Comparison of ENCODE assay signal across 10 cellular contexts in the genomic region with DNA sequence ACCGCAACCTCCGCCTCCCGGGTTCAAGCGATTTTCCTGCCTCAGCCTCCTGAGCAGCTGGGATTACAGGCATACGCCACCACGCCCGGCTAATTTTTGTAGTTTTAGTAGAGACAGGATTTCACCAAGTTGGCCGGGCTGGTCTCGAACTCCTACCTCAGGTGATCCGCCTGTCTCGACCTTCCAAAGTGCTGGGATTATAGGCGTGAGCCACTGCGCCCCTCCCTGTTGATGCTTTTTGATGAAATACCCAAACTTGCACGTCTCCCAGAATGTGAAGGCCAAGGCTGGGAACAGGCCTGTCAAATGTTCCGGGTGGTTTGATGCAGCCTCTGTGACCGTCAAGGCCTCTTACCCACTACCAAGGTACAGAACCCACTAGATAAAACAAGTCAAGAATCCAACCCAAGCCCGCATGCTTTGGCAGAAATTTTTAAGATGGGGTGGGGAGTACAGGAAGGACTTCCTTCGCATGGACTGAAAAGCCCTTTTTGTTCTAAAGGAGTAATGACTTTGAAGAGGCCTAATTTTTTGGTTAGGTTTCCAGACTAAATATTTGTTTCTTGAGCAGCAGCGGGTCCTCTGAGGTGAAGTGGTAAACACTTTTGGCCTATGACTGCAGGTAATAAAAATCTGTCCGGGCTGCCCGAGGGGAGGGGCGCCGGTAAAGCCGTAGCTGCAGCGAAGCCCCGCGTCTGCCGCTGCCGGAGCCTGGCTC. TPM values are rescaled to one million over a fixed set of nuclear protein-coding genes. Genes with fewer than 3 reads are reported as not detected.
A peak's percentile ranks its signal among the peaks of the same experiment; 100 is the strongest.
DNase-seq lines count a peak whose midpoint lies in the region; ATAC-seq, FAIRE-seq and TF ChIP-seq lines count a peak whose summit lies in the region.
"Had no signal": no experiment of that assay in that cellular context is flagged by ENCODE, and none has a peak within 500 bp of the region (broad histone marks: within the 10 kb centered on the region; RNA-seq: fewer than 3 reads in every experiment).

No MANE protein-coding gene starts in this region.

- H3K4me1 ChIP-seq in A549 (peaks cover 7% of the 10 kb centered on the region; the same call in 1 of the 3 replicates), HUES64 (ENCODE audit: insufficient read depth, low read length) (peaks cover 6% of the 10 kb centered on the region; the same call in 1 of the 2 replicates)

- ATAC-seq in A549 (no peak), GM19463 (IDR thresholded peaks at IDR 0.05; ENCODE audit: unreplicated experiment) (no peak)

- H3K4me3 ChIP-seq in A549 (peak overlapping the region; percentile 22; the same call in 1 of the 3 replicates), HUES64 (ENCODE audit: low read length) (peak overlapping the region; percentile 38), iPS-18c (ENCODE audit: insufficient read depth, low read depth, low read length) (peak overlapping the region; percentile 26; the same call in 1 of the 2 replicates)

- H3K9ac ChIP-seq in HUES64 (ENCODE audit: low read depth, low read length), result no peak overlapping the region

- no peak for TF ChIP-seq CTCF in A549 (IDR thresholded peaks at IDR 0.05)

- WGBS in A549 (ENCODE audit: missing lambda C conversion rate), result 76% methylated on average over 27 of the region's 29 CpGs
- 17% methylated on average over 29 of the region's 29 CpGs for WGBS in HUES64

- POLR2A ChIA-PET in A549 (lab: Yijun Ruan, JAX), result no interaction called here

- peaks cover 100% of the 10 kb centered on the region for H3K27me3 ChIP-seq in HUES64 (ENCODE audit: insufficient read depth, low read length)

- peak overlapping the region; percentile 77 for H3K4me2 ChIP-seq in A549

- H3K9me3 ChIP-seq in A549 (no peaks in the 10 kb centered on the region), HUES64 (ENCODE audit: insufficient read depth, low read depth, low read length) (no peaks in the 10 kb centered on the region), iPS-18c (ENCODE audit: control insufficient read depth, insufficient read depth, low read length) (peaks cover 2% of the 10 kb centered on the region)

- no peak for TF ChIP-seq POLR2A in A549 (IDR thresholded peaks at IDR 0.05; ENCODE audit: low read length)

- CTCF ChIA-PET in A549 (lab: Yijun Ruan, JAX), result interaction anchor here (0.7 to 4.8 kb wide), 10 partner anchors 7 to 1532 kb away, joined by 3 to 42 read pairs (median 6); partner anchors contain the start of gene HOXD12

- TF ChIP-seq RAD21 in A549 (conservative IDR thresholded peaks at IDR 0.05 in 1 of 2, IDR thresholded peaks at IDR 0.05 in 1 of 2), result no peak

- no peak for TF ChIP-seq EP300 in A549 (IDR thresholded peaks at IDR 0.05)

- FAIRE-seq in A549 (lab: Jason Lieb, UNC), result no peak

- H3K27ac ChIP-seq in A549 (no peak overlapping the region), HUES64 (ENCODE audit: low read depth, low read length) (no peak overlapping the region)

- DNase-seq in A549 (ENCODE audit: low read depth in 1 of 2, low spot score in 1 of 2) (no peak), kidney glomerular epithelial cell (lab: John Stamatoyannopoulos, UW) (no peak), SW480 (ENCODE audit: low spot score) (no peak)
- DNase-seq: activated CD4-positive, alpha-beta T cell treated with anti-CD3 and anti-CD28 coated beads, Interleukin-2, amount 50 U/mL, for 48 hours; effector memory CD4-positive, alpha-beta T cell; GF-D8; T-helper 1 cell had no signal

- no peaks in the 10 kb centered on the region for H3K36me3 ChIP-seq in HUES64 (ENCODE audit: insufficient read depth, low read length)

TF ChIP-seq in A549, 52 proteins besides CTCF, POLR2A, EP300 and RAD21:
- TF ChIP-seq, protein P1, sequence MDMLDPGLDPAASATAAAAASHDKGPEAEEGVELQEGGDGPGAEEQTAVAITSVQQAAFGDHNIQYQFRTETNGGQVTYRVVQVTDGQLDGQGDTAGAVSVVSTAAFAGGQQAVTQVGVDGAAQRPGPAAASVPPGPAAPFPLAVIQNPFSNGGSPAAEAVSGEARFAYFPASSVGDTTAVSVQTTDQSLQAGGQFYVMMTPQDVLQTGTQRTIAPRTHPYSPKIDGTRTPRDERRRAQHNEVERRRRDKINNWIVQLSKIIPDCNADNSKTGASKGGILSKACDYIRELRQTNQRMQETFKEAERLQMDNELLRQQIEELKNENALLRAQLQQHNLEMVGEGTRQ (IDR thresholded peaks at IDR 0.05), result no peak
- TF ChIP-seq, protein P2, sequence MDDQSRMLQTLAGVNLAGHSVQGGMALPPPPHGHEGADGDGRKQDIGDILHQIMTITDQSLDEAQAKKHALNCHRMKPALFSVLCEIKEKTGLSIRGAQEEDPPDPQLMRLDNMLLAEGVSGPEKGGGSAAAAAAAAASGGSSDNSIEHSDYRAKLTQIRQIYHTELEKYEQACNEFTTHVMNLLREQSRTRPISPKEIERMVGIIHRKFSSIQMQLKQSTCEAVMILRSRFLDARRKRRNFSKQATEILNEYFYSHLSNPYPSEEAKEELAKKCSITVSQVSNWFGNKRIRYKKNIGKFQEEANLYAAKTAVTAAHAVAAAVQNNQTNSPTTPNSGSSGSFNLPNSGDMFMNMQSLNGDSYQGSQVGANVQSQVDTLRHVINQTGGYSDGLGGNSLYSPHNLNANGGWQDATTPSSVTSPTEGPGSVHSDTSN (IDR thresholded peaks at IDR 0.05), result no peak
- TF ChIP-seq HOXB13 (CRISPR knock-in tag; IDR thresholded peaks at IDR 0.05; ENCODE audit: low read depth) (no peak), HDAC2 (IDR thresholded peaks at IDR 0.05) (no peak), RCOR1 (IDR thresholded peaks at IDR 0.05; ENCODE audit: low read depth, low read length) (no peak), ATOH8 (CRISPR knock-in tag; IDR thresholded peaks at IDR 0.05; ENCODE audit: low read depth) (no peak), HEYL (CRISPR knock-in tag; IDR thresholded peaks at IDR 0.05) (no peak)
- TF ChIP-seq, protein P3, sequence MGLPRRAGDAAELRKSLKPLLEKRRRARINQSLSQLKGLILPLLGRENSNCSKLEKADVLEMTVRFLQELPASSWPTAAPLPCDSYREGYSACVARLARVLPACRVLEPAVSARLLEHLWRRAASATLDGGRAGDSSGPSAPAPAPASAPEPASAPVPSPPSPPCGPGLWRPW (IDR thresholded peaks at IDR 0.05), result no peak
TF ChIP-seq in A549: peak in this region for 0.

RNA-seq across cellular contexts. Expression of gene EVX2, which starts 3.7 kb away (rescaled TPM):
- polyA plus RNA-seq in A549 (2011; rRNA removed), result 0.03 TPM in 2 replicates
- not detected in 2 replicates for polyA plus RNA-seq in A549 (2012; cell fraction: cytosol; rRNA removed)
- polyA plus RNA-seq in A549 (2012; cell fraction: nucleus; rRNA removed), result 0.04 TPM in 1 of 2 replicates, not detected in the other
- polyA plus RNA-seq in A549 (2017; fragmentation: RNase III; extraction: RNeasy Plus Mini Kit Qiagen cat#74134 plus additional on column Dnase treatment), result not detected in 3 replicates
- not detected in 2 replicates for polyA minus RNA-seq in A549 (2011; rRNA and poly(A)+ RNA removed)
- not detected for polyA plus RNA-seq in HUES64 (2013, experiment 1 of 2)
- not detected for polyA plus RNA-seq in HUES64 (2013, experiment 2 of 2)

RNA-seq across cellular contexts. Expression of gene HOXD13, which starts 5.0 kb away (rescaled TPM):
- polyA plus RNA-seq in A549 (2011; rRNA removed) (0.25 and 0.35 TPM in 2 replicates), A549 (2017; fragmentation: RNase III; extraction: RNeasy Plus Mini Kit Qiagen cat#74134 plus additional on column Dnase treatment) (0.12 to 0.17 TPM (median 0.13 TPM) in 3 replicates)
- polyA plus RNA-seq in A549 (2012; cell fraction: cytosol; rRNA removed), result 0.10 and 0.17 TPM in 2 replicates
- polyA plus RNA-seq in A549 (2012; cell fraction: nucleus; rRNA removed), result 0.10 and 0.12 TPM in 2 replicates
- not detected in 2 replicates for polyA minus RNA-seq in A549 (2011; rRNA and poly(A)+ RNA removed)
- polyA plus RNA-seq in HUES64 (2013, experiment 1 of 2), result 0.15 TPM
- 0.13 TPM for polyA plus RNA-seq in HUES64 (2013, experiment 2 of 2)

RNA-seq across cellular contexts. Expression of gene HOXD12, which starts 12.1 kb away (rescaled TPM):
- polyA plus RNA-seq in A549 (2011; rRNA removed) (not detected in 2 replicates), A549 (2017; fragmentation: RNase III; extraction: RNeasy Plus Mini Kit Qiagen cat#74134 plus additional on column Dnase treatment) (not detected in 3 replicates)
- polyA plus RNA-seq in A549 (2012; cell fraction: cytosol; rRNA removed), result not detected in 2 replicates
- polyA plus RNA-seq in A549 (2012; cell fraction: nucleus; rRNA removed), result not detected in 2 replicates
- polyA minus RNA-seq in A549 (2011; rRNA and poly(A)+ RNA removed), result not detected in 2 replicates
- polyA plus RNA-seq in HUES64 (2013, experiment 1 of 2), result not detected
- not detected for polyA plus RNA-seq in HUES64 (2013, experiment 2 of 2)

RNA-seq across cellular contexts. Expression of gene HOXD11, which starts 19.6 kb away (rescaled TPM):
- polyA plus RNA-seq in A549 (2011; rRNA removed), result 2.6 and 2.9 TPM in 2 replicates
- 3.0 and 3.9 TPM in 2 replicates for polyA plus RNA-seq in A549 (2012; cell fraction: cytosol; rRNA removed)
- 3.3 and 3.5 TPM in 2 replicates for polyA plus RNA-seq in A549 (2012; cell fraction: nucleus; rRNA removed)
- 3.7 to 4.9 TPM (median 4.8 TPM) in 3 replicates for polyA plus RNA-seq in A549 (2017; fragmentation: RNase III; extraction: RNeasy Plus Mini Kit Qiagen cat#74134 plus additional on column Dnase treatment)
- polyA minus RNA-seq in A549 (2011; rRNA and poly(A)+ RNA removed), result 0.92 and 1.0 TPM in 2 replicates
- polyA plus RNA-seq in HUES64 (2013, experiment 1 of 2), result not detected
- polyA plus RNA-seq in HUES64 (2013, experiment 2 of 2), result 0.38 TPM

RNA-seq across cellular contexts. Expression of gene HOXD10, which starts 29.1 kb away (rescaled TPM):
- polyA plus RNA-seq in A549 (2011; rRNA removed) (4.6 and 4.8 TPM in 2 replicates), A549 (2017; fragmentation: RNase III; extraction: RNeasy Plus Mini Kit Qiagen cat#74134 plus additional on column Dnase treatment) (3.7 to 5.4 TPM (median 4.3 TPM) in 3 replicates)
- polyA plus RNA-seq in A549 (2012; cell fraction: cytosol; rRNA removed), result 1.8 and 2.3 TPM in 2 replicates
- 3.6 and 6.3 TPM in 2 replicates for polyA plus RNA-seq in A549 (2012; cell fraction: nucleus; rRNA removed)
- 1.2 and 1.9 TPM in 2 replicates for polyA minus RNA-seq in A549 (2011; rRNA and poly(A)+ RNA removed)
- polyA plus RNA-seq in HUES64 (2013, experiment 1 of 2), result 0.15 TPM
- polyA plus RNA-seq in HUES64 (2013, experiment 2 of 2), result 0.19 TPM
